21 cellular contexts compared by ENCODE assay signal in the genomic region with DNA sequence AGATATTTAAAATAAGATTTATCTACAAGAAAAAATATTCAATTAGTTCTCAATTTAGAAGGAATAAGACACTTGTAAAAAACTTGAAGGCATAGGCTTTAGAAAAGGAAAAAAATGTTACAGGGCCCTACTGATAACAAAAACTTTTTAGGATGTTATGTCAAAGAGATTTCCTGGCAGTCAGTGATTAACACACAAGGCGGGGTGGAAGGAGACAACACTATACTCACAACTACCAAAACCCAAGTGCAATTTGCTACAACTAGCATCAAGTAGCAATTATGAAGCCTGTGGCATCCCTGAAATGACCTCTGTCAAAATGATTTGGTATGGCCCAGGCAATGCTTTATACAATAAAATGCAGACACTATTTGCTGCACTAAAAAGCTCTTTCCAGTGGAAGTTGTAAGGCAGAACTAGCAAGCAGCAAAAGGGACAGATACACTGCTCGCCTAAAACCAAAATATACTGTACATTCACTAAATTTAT. TPM values are rescaled to one million over a fixed set of nuclear protein-coding genes. Genes with fewer than 3 reads are reported as not detected.
A peak's percentile ranks its signal among the peaks of the same experiment; 100 is the strongest.
DNase-seq lines count a peak whose midpoint lies in the region; ATAC-seq, FAIRE-seq and TF ChIP-seq lines count a peak whose summit lies in the region.
"Had no signal": no experiment of that assay in that cellular context is flagged by ENCODE, and none has a peak within 500 bp of the region (broad histone marks: within the 10 kb centered on the region; RNA-seq: fewer than 3 reads in every experiment).

No MANE protein-coding gene starts in this region.

- H2AFZ ChIP-seq in SK-N-SH (ENCODE audit: low read depth) (no peak overlapping the region), PC-9 (no peak overlapping the region), endothelial cell of umbilical vein (ENCODE audit: low read depth, low read length) (no peak overlapping the region)

- H3K4me1 ChIP-seq in SK-N-SH (ENCODE audit: control insufficient read depth in 1 of 2, insufficient read depth in 2 of 2, low read depth in 1 of 2, low read length in 1 of 2) = peaks cover 0 to 2% of the 10 kb centered on the region in 2 experiments; a peak in 1 of 4 replicates
- H3K4me1 ChIP-seq in PC-9 (replicated peaks; ENCODE audit: insufficient read depth) = peaks cover 36% of the 10 kb centered on the region
- peaks cover 24% of the 10 kb centered on the region for H3K4me1 ChIP-seq in endothelial cell of umbilical vein (ENCODE audit: control insufficient read depth, extremely low read depth, insufficient read depth, low read length)
- peaks cover 9% of the 10 kb centered on the region for H3K4me1 ChIP-seq in CD8-positive, alpha-beta memory T cell (ENCODE audit: insufficient read depth, low read length)
- H3K4me1 ChIP-seq: Peyer's patch had no signal

- H3K9me2 ChIP-seq in SK-N-SH (no peaks in the 10 kb centered on the region), PC-9 (ENCODE audit: insufficient read depth) (no peaks in the 10 kb centered on the region)

- H3K4me1 Mint-ChIP-seq in CD8-positive, alpha-beta memory T cell = peaks cover 42 to 65% (median 55%) of the 10 kb centered on the region in 3 donors

- H3K36me3 Mint-ChIP-seq in CD8-positive, alpha-beta memory T cell = peaks cover 0 to 21% (median 3%) of the 10 kb centered on the region in 3 donors

- TF ChIP-seq CTCF in SK-N-SH (IDR thresholded peaks at IDR 0.05) = no peak
- no peak for TF ChIP-seq CTCF in PC-9 (conservative IDR thresholded peaks at IDR 0.05)
- TF ChIP-seq CTCF in endothelial cell of umbilical vein (IDR thresholded peaks at IDR 0.05; ENCODE audit: extremely low read depth in 1 of 2, insufficient read depth in 1 of 2, low read depth in 1 of 2, low read length in 2 of 2) = no peak

- no peaks in the 10 kb centered on the region for H3K27me3 Mint-ChIP-seq in CD8-positive, alpha-beta memory T cell
- H3K27me3 Mint-ChIP-seq: activated CD4-positive, alpha-beta memory T cell treated with anti-CD3 and anti-CD28 coated beads, Interleukin-2, amount 10 ng/mL, durations not matched to agents 7 days and 5 days; central memory CD8-positive, alpha-beta T cell; effector memory CD8-positive, alpha-beta T cell had no signal

- H3K9me3 Mint-ChIP-seq in CD8-positive, alpha-beta memory T cell = no peaks in the 10 kb centered on the region
- H3K9me3 Mint-ChIP-seq: activated CD4-positive, alpha-beta memory T cell treated with anti-CD3 and anti-CD28 coated beads, Interleukin-2, amount 10 ng/mL, durations not matched to agents 7 days and 5 days; central memory CD8-positive, alpha-beta T cell; effector memory CD8-positive, alpha-beta T cell had no signal

- H3K27ac ChIP-seq in SK-N-SH (ENCODE audit: low read depth in 2 of 2, low read length in 1 of 2) (no peak overlapping the region), PC-9 (peak overlapping the region; percentile 88), endothelial cell of umbilical vein (ENCODE audit: insufficient read depth, low read depth, low read length) (peak overlapping the region; percentile 74)
- H3K27ac ChIP-seq in CD8-positive, alpha-beta memory T cell (ENCODE audit: low read depth, low read length) = no peak overlapping the region
- H3K27ac ChIP-seq: 22Rv1, ovary, Peyer's patch had no signal

- CTCF ChIA-PET in SK-N-SH (lab: Yijun Ruan, JAX) = interaction anchor here (1.1 to 2.0 kb wide), 2 partner anchors 10 kb away, joined by 3 to 6 read pairs; no protein-coding TSS in a partner anchor
- CTCF ChIA-PET in PC-9 (lab: Charles Lee) = no interaction called here
- CTCF ChIA-PET in endothelial cell of umbilical vein (lab: Charles Lee) = interaction anchor here (1.0 to 1.2 kb wide), 7 partner anchors 10 to 32 kb away, joined by 3 to 4 read pairs (median 3); a partner anchor contains a TSS
- CTCF ChIA-PET in CD8-positive, alpha-beta memory T cell (lab: Charles Lee) = no interaction called here

- H3K9ac ChIP-seq in SK-N-SH = no peak overlapping the region
- peak overlapping the region; percentile 31 for H3K9ac ChIP-seq in endothelial cell of umbilical vein (replicated peaks; ENCODE audit: extremely low read depth, insufficient read depth, low read length)

- POLR2A ChIA-PET in SK-N-SH (lab: Yijun Ruan, JAX) (no interaction called here), PC-9 (lab: Charles Lee; ENCODE audit: unreplicated experiment) (no interaction called here), endothelial cell of umbilical vein (lab: Charles Lee) (no interaction called here)
- POLR2A ChIA-PET in CD8-positive, alpha-beta memory T cell (lab: Charles Lee) = no interaction called here

- H3K27me3 ChIP-seq in SK-N-SH (ENCODE audit: insufficient read depth) (no peaks in the 10 kb centered on the region), PC-9 (ENCODE audit: insufficient read depth, low read depth) (no peaks in the 10 kb centered on the region), endothelial cell of umbilical vein (ENCODE audit: control insufficient read depth in 2 of 2, insufficient read depth in 2 of 2, low read length in 2 of 2) (no peaks in the 10 kb centered on the region)
- no peaks in the 10 kb centered on the region for H3K27me3 ChIP-seq in CD8-positive, alpha-beta memory T cell (ENCODE audit: insufficient read depth, low read length, poor library complexity, severe bottlenecking)
- H3K27me3 ChIP-seq: ovary, Peyer's patch had no signal

- H3F3A ChIP-seq in SK-N-SH (replicated peaks; ENCODE audit: insufficient read depth) (peaks cover 13% of the 10 kb centered on the region), PC-9 (ENCODE audit: insufficient read depth, low read depth) (peaks cover 28% of the 10 kb centered on the region)

- H3K4me2 ChIP-seq in SK-N-SH (no peak overlapping the region), PC-9 (peak overlapping the region; percentile 52), endothelial cell of umbilical vein (ENCODE audit: insufficient read depth, low read length) (peak overlapping the region; percentile 65)

- no peak for TF ChIP-seq RAD21 in SK-N-SH (IDR thresholded peaks at IDR 0.05; ENCODE audit: low read length)

- H3K9me3 ChIP-seq in SK-N-SH (no peaks in the 10 kb centered on the region), PC-9 (ENCODE audit: insufficient read depth, low read depth) (no peaks in the 10 kb centered on the region), endothelial cell of umbilical vein (replicated peaks; ENCODE audit: control insufficient read depth, insufficient read depth, low read length) (no peaks in the 10 kb centered on the region)
- H3K9me3 ChIP-seq in CD8-positive, alpha-beta memory T cell (ENCODE audit: low read length) = no peaks in the 10 kb centered on the region
- H3K9me3 ChIP-seq: ovary, Peyer's patch had no signal

- dilution Hi-C loops in endothelial cell of umbilical vein (cut with MboI; ENCODE audit: extremely low pct_ligation_motif_present, low sequenced_read_pairs) = no loop called here

- H3K27ac Mint-ChIP-seq in CD8-positive, alpha-beta memory T cell = peak overlapping the region in 1 of 8 donors; percentile 11
- H3K27ac Mint-ChIP-seq: activated CD4-positive, alpha-beta memory T cell treated with anti-CD3 and anti-CD28 coated beads, Interleukin-2, amount 10 ng/mL, durations not matched to agents 7 days and 5 days had no signal

- no TSS peak for BruUV-seq in PC-9 (replicated peaks; lab: Mats Ljungman, UMichigan)
- BruUV-seq in endothelial cell of umbilical vein (replicated peaks; lab: Mats Ljungman, UMichigan) = no TSS peak

- H3K4me3 Mint-ChIP-seq in CD8-positive, alpha-beta memory T cell = no peak overlapping the region
- H3K4me3 Mint-ChIP-seq: activated CD4-positive, alpha-beta memory T cell treated with anti-CD3 and anti-CD28 coated beads, Interleukin-2, amount 10 ng/mL, durations not matched to agents 7 days and 5 days; central memory CD8-positive, alpha-beta T cell; effector memory CD8-positive, alpha-beta T cell had no signal

- no peak for FAIRE-seq in endothelial cell of umbilical vein (lab: Jason Lieb, UNC)

- H3K9me1 ChIP-seq in endothelial cell of umbilical vein (replicated peaks; ENCODE audit: control insufficient read depth, extremely low read depth, insufficient read depth, low read length) = no peaks in the 10 kb centered on the region

- WGBS in SK-N-SH (ENCODE audit: low lambda C conversion rate) = 98% methylated on average over 2 of the region's 2 CpGs

- TF ChIP-seq EP300 in SK-N-SH (IDR thresholded peaks at IDR 0.05; ENCODE audit: borderline replicate concordance in 1 of 2, low read depth in 1 of 2, low read length in 1 of 2) = no peak

- H3K36me3 ChIP-seq in SK-N-SH (replicated peaks in 1 of 2; ENCODE audit: control insufficient read depth in 1 of 2, insufficient read depth in 2 of 2, low read length in 1 of 2) = peaks cover 0 to 7% of the 10 kb centered on the region in 2 experiments
- no peaks in the 10 kb centered on the region for H3K36me3 ChIP-seq in PC-9 (ENCODE audit: low read depth)
- no peaks in the 10 kb centered on the region for H3K36me3 ChIP-seq in endothelial cell of umbilical vein (ENCODE audit: control insufficient read depth in 2 of 2, extremely low read depth in 1 of 2, insufficient read depth in 2 of 2, low read length in 2 of 2)
- no peaks in the 10 kb centered on the region for H3K36me3 ChIP-seq in CD8-positive, alpha-beta memory T cell (ENCODE audit: insufficient read depth, low read length)
- H3K36me3 ChIP-seq: ovary, Peyer's patch had no signal

- intact Hi-C loops in PC-9 (cut with micrococcal nuclease; ENCODE audit: unreplicated experiment) (no loop called here), endothelial cell of umbilical vein (cut with micrococcal nuclease) (loop anchor here (1.0 kb wide), 1 partner anchor 20 kb away; no protein-coding TSS in a partner anchor)

- peaks cover 32% of the 10 kb centered on the region for H4K20me1 ChIP-seq in SK-N-SH (ENCODE audit: insufficient read depth)
- no peaks in the 10 kb centered on the region for H4K20me1 ChIP-seq in PC-9 (ENCODE audit: insufficient read depth)
- no peaks in the 10 kb centered on the region for H4K20me1 ChIP-seq in endothelial cell of umbilical vein (replicated peaks; ENCODE audit: control insufficient read depth, extremely low read depth, insufficient read depth, low read length)

- no peak for TF ChIP-seq POLR2A in endothelial cell of umbilical vein (IDR thresholded peaks at IDR 0.05; ENCODE audit: low read depth, low read length)

- H3K4me3 ChIP-seq in SK-N-SH (ENCODE audit: low read depth in 2 of 2, low read length in 1 of 2) (no peak overlapping the region), PC-9 (no peak overlapping the region), endothelial cell of umbilical vein (replicated peaks in 1 of 3; ENCODE audit: insufficient read depth in 1 of 3, low read depth in 1 of 3, low read length in 3 of 3) (no peak overlapping the region)
- no peak overlapping the region for H3K4me3 ChIP-seq in CD8-positive, alpha-beta memory T cell (ENCODE audit: low read length)
- H3K4me3 ChIP-seq: ovary, Peyer's patch had no signal

- no peak for DNase-seq in SK-N-SH
- DNase-seq in PC-9 = no peak
- no peak for DNase-seq in endothelial cell of umbilical vein (ENCODE audit: low read depth, low spot score)
- peak; percentile 16 for DNase-seq in retina
- no peak for DNase-seq in CD8-positive, alpha-beta memory T cell
- no peak for DNase-seq in stimulated activated CD4-positive, alpha-beta T cell treated with anti-CD3 and anti-CD28 coated beads, Interleukin-4, amount 100 ng/mL, for 4 hours
- DNase-seq: activated CD4-positive, alpha-beta memory T cell treated with anti-CD3 and anti-CD28 coated beads, Interleukin-2, amount 10 ng/mL, durations not matched to agents 7 days and 5 days; effector memory CD8-positive, alpha-beta T cell; GF-D8; hippocampal formation; Kasumi-1; kidney glomerular epithelial cell; NCI-H1417 treated with DMSO at 0.1 percent for 48 hours; NCI-H2171; NCI-H82; ovary; Peyer's patch had no signal

- ATAC-seq in SK-N-SH treated with all-trans-retinoic acid at 6 μM for 48 hours (no peak; the same call in 2 of the 3 replicates), HG03442 (IDR thresholded peaks at IDR 0.05; ENCODE audit: unreplicated experiment) (no peak)
- ATAC-seq: effector memory CD8-positive, alpha-beta T cell had no signal

- H3K79me2 ChIP-seq in SK-N-SH (ENCODE audit: insufficient read depth) (peaks cover 83% of the 10 kb centered on the region), PC-9 (ENCODE audit: low read depth) (peaks cover 73% of the 10 kb centered on the region), endothelial cell of umbilical vein (ENCODE audit: control insufficient read depth, insufficient read depth, low read length) (peaks cover 60% of the 10 kb centered on the region)

RNA-seq across cellular contexts. Expression of a gene that starts 15.3 kb away (rescaled TPM):
- 4.8 and 5.8 TPM in 2 replicates for polyA plus RNA-seq in SK-N-SH (2012; rRNA removed)
- 6.1 TPM in 2 replicates for polyA plus RNA-seq in SK-N-SH (2012; cell fraction: cytosol; rRNA removed)
- 3.6 and 7.6 TPM in 2 replicates for polyA plus RNA-seq in SK-N-SH (2012; cell fraction: nucleus; rRNA removed)
- total RNA-seq in PC-9 (2021) = 33.5 and 37.6 TPM in 2 replicates
- total RNA-seq in endothelial cell of umbilical vein = 32.6 and 33.4 TPM in 2 replicates
- polyA plus RNA-seq in endothelial cell of umbilical vein = 6.7 and 7.6 TPM in 2 replicates
- polyA plus RNA-seq in endothelial cell of umbilical vein (2011; cell fraction: cytosol; rRNA removed) = 8.1 and 8.3 TPM in 2 replicates
- 15.6 and 20.4 TPM in 2 replicates for polyA plus RNA-seq in endothelial cell of umbilical vein (2011; cell fraction: nucleus; rRNA removed)
- polyA plus RNA-seq in endothelial cell of umbilical vein (2012) = 15.9 and 22.0 TPM in 2 replicates
- polyA minus RNA-seq in endothelial cell of umbilical vein = 33.3 and 34.2 TPM in 2 replicates
- 15.2 TPM for polyA minus RNA-seq in endothelial cell of umbilical vein (2011; cell fraction: cytosol; rRNA and poly(A)+ RNA removed)
- 27.1 and 32.7 TPM in 2 replicates for polyA minus RNA-seq in endothelial cell of umbilical vein (2011; cell fraction: nucleus; rRNA and poly(A)+ RNA removed)
- total RNA-seq in CD8-positive, alpha-beta memory T cell = 10 to 100 TPM; 26.9 to 28.3 TPM
- 10.5 TPM for polyA plus RNA-seq in CD8-positive, alpha-beta memory T cell

Comparison
In these comparisons a context has a peak if more than half of its experiments do, and no peak if none do; other contexts are left out.
1. H3K27ac ChIP-seq: peak in PC-9 (single experiment) and endothelial cell of umbilical vein (single experiment); none in SK-N-SH (0 of 2) and CD8-positive, alpha-beta memory T cell (single experiment).
2. CTCF ChIA-PET loops: an anchor here in SK-N-SH (1.1 to 2.0 kb wide) and endothelial cell of umbilical vein (1.0 to 1.2 kb wide); none called in PC-9 and CD8-positive, alpha-beta memory T cell.